Comparison of ENCODE assay signal across 11 cellular contexts in genomic region chr1:27554293-27554692, GRCh38. TPM values are rescaled to one million over a fixed set of nuclear protein-coding genes. Genes with fewer than 3 reads are reported as not detected.
A peak's percentile ranks its signal among the peaks of the same experiment; 100 is the strongest.
DNase-seq lines count a peak whose midpoint lies in the region; ATAC-seq and TF ChIP-seq lines count a peak whose summit lies in the region.
"Had no signal": no experiment of that assay in that cellular context is flagged by ENCODE, and none has a peak within 500 bp of the region (broad histone marks: within the 10 kb centered on the region; RNA-seq: fewer than 3 reads in every experiment).

No MANE protein-coding gene starts in this region.

- H3K9me3 ChIP-seq in mucosa of stomach (ENCODE audit: control insufficient read depth, low read length) (no peaks in the 10 kb centered on the region), thoracic aorta (no peaks in the 10 kb centered on the region)

- no peaks in the 10 kb centered on the region for H3K9me3 Mint-ChIP-seq in activated CD8-positive, alpha-beta T cell treated with anti-CD3 and anti-CD28 coated beads, Interleukin-2, amount 10 ng/mL, durations not matched to agents 7 days and 5 days (ENCODE audit: insufficient read depth)
- no peaks in the 10 kb centered on the region for H3K9me3 Mint-ChIP-seq in activated CD8-positive, alpha-beta T cell treated with anti-CD3 and anti-CD28 coated beads for 36 hours
- no peaks in the 10 kb centered on the region for H3K9me3 Mint-ChIP-seq in activated naive CD8-positive, alpha-beta T cell treated with anti-CD3 and anti-CD28 coated beads, Interleukin-2, amount 10 ng/mL, durations not matched to agents 7 days and 5 days
- H3K9me3 Mint-ChIP-seq in GM23338: no peaks in the 10 kb centered on the region
- H3K9me3 Mint-ChIP-seq: dendritic cell treated with granulocyte-macrophage colony-stimulating factor and Interleukin-4, amounts not matched to agents 40 ng/mL and 50 ng/mL, for 4 days had no signal

- H3K27ac ChIP-seq in thoracic aorta: peak overlapping the region; percentile 78 to 85
- no peak overlapping the region for H3K27ac ChIP-seq in GM23338 (ENCODE audit: low read depth)

- no peaks in the 10 kb centered on the region for H3K27me3 Mint-ChIP-seq in activated CD8-positive, alpha-beta T cell treated with anti-CD3 and anti-CD28 coated beads, Interleukin-2, amount 10 ng/mL, durations not matched to agents 7 days and 5 days (ENCODE audit: low read depth)
- H3K27me3 Mint-ChIP-seq in activated CD8-positive, alpha-beta T cell treated with anti-CD3 and anti-CD28 coated beads for 36 hours: no peaks in the 10 kb centered on the region
- H3K27me3 Mint-ChIP-seq in activated naive CD8-positive, alpha-beta T cell treated with anti-CD3 and anti-CD28 coated beads, Interleukin-2, amount 10 ng/mL, durations not matched to agents 7 days and 5 days: no peaks in the 10 kb centered on the region
- peaks cover 14% of the 10 kb centered on the region for H3K27me3 Mint-ChIP-seq in GM23338 (ENCODE audit: insufficient read depth, low read depth, poor library complexity)
- H3K27me3 Mint-ChIP-seq: dendritic cell treated with granulocyte-macrophage colony-stimulating factor and Interleukin-4, amounts not matched to agents 40 ng/mL and 50 ng/mL, for 4 days had no signal

- H3K4me3 ChIP-seq in mucosa of stomach (ENCODE audit: low read length) (no peak overlapping the region), thoracic aorta (no peak overlapping the region), GM23338 (no peak overlapping the region)

- no peak for DNase-seq in activated CD8-positive, alpha-beta T cell treated with anti-CD3 and anti-CD28 coated beads, Interleukin-2, amount 10 ng/mL, durations not matched to agents 7 days and 5 days
- no peak for DNase-seq in activated CD8-positive, alpha-beta T cell treated with anti-CD3 and anti-CD28 coated beads for 36 hours
- DNase-seq in activated naive CD8-positive, alpha-beta T cell treated with anti-CD3 and anti-CD28 coated beads, Interleukin-2, amount 10 ng/mL, durations not matched to agents 7 days and 5 days: no peak
- DNase-seq in thoracic aorta (ENCODE audit: low spot score) (no peak), GM23338 (ENCODE audit: low spot score) (no peak)
- DNase-seq: ACHN, NCI-H69 had no signal

- H3K9me2 ChIP-seq in GM23338 (ENCODE audit: insufficient read depth): no peaks in the 10 kb centered on the region

- intact Hi-C loops in activated CD8-positive, alpha-beta T cell treated with anti-CD3 and anti-CD28 coated beads for 36 hours (cut with micrococcal nuclease): no loop called here

- H3K4me1 Mint-ChIP-seq in activated CD8-positive, alpha-beta T cell treated with anti-CD3 and anti-CD28 coated beads, Interleukin-2, amount 10 ng/mL, durations not matched to agents 7 days and 5 days (ENCODE audit: low read depth): peaks cover 33% of the 10 kb centered on the region
- peaks cover 21% of the 10 kb centered on the region for H3K4me1 Mint-ChIP-seq in activated CD8-positive, alpha-beta T cell treated with anti-CD3 and anti-CD28 coated beads for 36 hours (ENCODE audit: low read depth)
- peaks cover 26% of the 10 kb centered on the region for H3K4me1 Mint-ChIP-seq in activated naive CD8-positive, alpha-beta T cell treated with anti-CD3 and anti-CD28 coated beads, Interleukin-2, amount 10 ng/mL, durations not matched to agents 7 days and 5 days
- H3K4me1 Mint-ChIP-seq in GM23338: peaks cover 28% of the 10 kb centered on the region

- H3K27ac Mint-ChIP-seq in activated CD8-positive, alpha-beta T cell treated with anti-CD3 and anti-CD28 coated beads, Interleukin-2, amount 10 ng/mL, durations not matched to agents 7 days and 5 days: peak overlapping the region; percentile 81
- H3K27ac Mint-ChIP-seq in activated CD8-positive, alpha-beta T cell treated with anti-CD3 and anti-CD28 coated beads for 36 hours: no peak overlapping the region
- peak overlapping the region; percentile 66 for H3K27ac Mint-ChIP-seq in activated naive CD8-positive, alpha-beta T cell treated with anti-CD3 and anti-CD28 coated beads, Interleukin-2, amount 10 ng/mL, durations not matched to agents 7 days and 5 days
- H3K27ac Mint-ChIP-seq in GM23338: no peak overlapping the region
- H3K27ac Mint-ChIP-seq: dendritic cell treated with granulocyte-macrophage colony-stimulating factor and Interleukin-4, amounts not matched to agents 40 ng/mL and 50 ng/mL, for 4 days had no signal

- H3K36me3 Mint-ChIP-seq in activated CD8-positive, alpha-beta T cell treated with anti-CD3 and anti-CD28 coated beads, Interleukin-2, amount 10 ng/mL, durations not matched to agents 7 days and 5 days (ENCODE audit: low read depth): peaks cover 4% of the 10 kb centered on the region
- H3K36me3 Mint-ChIP-seq in activated CD8-positive, alpha-beta T cell treated with anti-CD3 and anti-CD28 coated beads for 36 hours (ENCODE audit: low read depth): peaks cover 3% of the 10 kb centered on the region
- peaks cover 4% of the 10 kb centered on the region for H3K36me3 Mint-ChIP-seq in activated naive CD8-positive, alpha-beta T cell treated with anti-CD3 and anti-CD28 coated beads, Interleukin-2, amount 10 ng/mL, durations not matched to agents 7 days and 5 days
- peaks cover 5% of the 10 kb centered on the region; the same call in 2 of the 3 replicates for H3K36me3 Mint-ChIP-seq in GM23338 (ENCODE audit: low read depth)

- no peak overlapping the region for H2AFZ ChIP-seq in GM23338

- H3K79me2 ChIP-seq in GM23338 (replicated peaks; ENCODE audit: insufficient read depth): no peaks in the 10 kb centered on the region

- no peak overlapping the region for H3K4me2 ChIP-seq in GM23338

- H3K4me1 ChIP-seq in mucosa of stomach (ENCODE audit: control insufficient read depth, insufficient read depth, low read length) (peaks cover 35% of the 10 kb centered on the region), thoracic aorta (ENCODE audit: control insufficient read depth in 1 of 2, low read depth in 2 of 2) (peaks cover 27 to 53% of the 10 kb centered on the region in 2 donors), GM23338 (ENCODE audit: insufficient read depth) (peaks cover 25% of the 10 kb centered on the region)

- CTCF ChIA-PET in activated CD8-positive, alpha-beta T cell treated with anti-CD3 and anti-CD28 coated beads, Interleukin-2, amount 10 ng/mL, durations not matched to agents 7 days and 5 days (lab: Charles Lee): interaction anchor here (0.6 to 10.3 kb wide), 6 partner anchors 10 to 108 kb away, joined by 3 to 150 read pairs (median 30); partner anchors contain the start of gene AHDC1
- CTCF ChIA-PET in activated CD8-positive, alpha-beta T cell treated with anti-CD3 and anti-CD28 coated beads for 36 hours (lab: Charles Lee): interaction anchor here (0.7 to 10.6 kb wide), 6 partner anchors 16 to 159 kb away, joined by 3 to 178 read pairs (median 14); partner anchors contain the start of gene AHDC1

- H3K9ac ChIP-seq in mucosa of stomach (ENCODE audit: low read length): peak overlapping the region; percentile 28

- no peaks in the 10 kb centered on the region for H4K20me1 ChIP-seq in GM23338 (replicated peaks; ENCODE audit: insufficient read depth)

- no peak for TF ChIP-seq CTCF in activated CD8-positive, alpha-beta T cell treated with anti-CD3 and anti-CD28 coated beads for 36 hours (IDR thresholded peaks at IDR 0.05)
- TF ChIP-seq CTCF in thoracic aorta (IDR thresholded peaks at IDR 0.05): no peak
- no peak for TF ChIP-seq CTCF in GM23338 (conservative IDR thresholded peaks at IDR 0.05; ENCODE audit: low read depth in 2 of 2)

- H3K36me3 ChIP-seq in mucosa of stomach (ENCODE audit: control insufficient read depth, insufficient read depth, low read length) (no peaks in the 10 kb centered on the region), thoracic aorta (peaks cover 39% of the 10 kb centered on the region), GM23338 (ENCODE audit: insufficient read depth) (no peaks in the 10 kb centered on the region)

- peaks cover 24% of the 10 kb centered on the region for H3F3A ChIP-seq in GM23338 (replicated peaks; ENCODE audit: low read depth)

- H3K27me3 ChIP-seq in mucosa of stomach (ENCODE audit: control insufficient read depth, insufficient read depth, low read length) (no peaks in the 10 kb centered on the region), thoracic aorta (replicated peaks; ENCODE audit: insufficient read depth) (no peaks in the 10 kb centered on the region), GM23338 (ENCODE audit: insufficient read depth) (no peaks in the 10 kb centered on the region)

- no peak overlapping the region for H3K4me3 Mint-ChIP-seq in activated CD8-positive, alpha-beta T cell treated with anti-CD3 and anti-CD28 coated beads, Interleukin-2, amount 10 ng/mL, durations not matched to agents 7 days and 5 days
- no peak overlapping the region for H3K4me3 Mint-ChIP-seq in activated CD8-positive, alpha-beta T cell treated with anti-CD3 and anti-CD28 coated beads for 36 hours
- no peak overlapping the region for H3K4me3 Mint-ChIP-seq in activated naive CD8-positive, alpha-beta T cell treated with anti-CD3 and anti-CD28 coated beads, Interleukin-2, amount 10 ng/mL, durations not matched to agents 7 days and 5 days
- H3K4me3 Mint-ChIP-seq in GM23338: no peak overlapping the region
- H3K4me3 Mint-ChIP-seq: dendritic cell treated with granulocyte-macrophage colony-stimulating factor and Interleukin-4, amounts not matched to agents 40 ng/mL and 50 ng/mL, for 4 days had no signal

- POLR2A ChIA-PET in activated CD8-positive, alpha-beta T cell treated with anti-CD3 and anti-CD28 coated beads, Interleukin-2, amount 10 ng/mL, durations not matched to agents 7 days and 5 days (lab: Charles Lee): interaction anchor here (0.7 to 0.9 kb wide), 2 partner anchors 13 to 64 kb away, joined by 3 read pairs; partner anchors contain the start of gene WASF2
- POLR2A ChIA-PET in activated CD8-positive, alpha-beta T cell treated with anti-CD3 and anti-CD28 coated beads for 36 hours (lab: Charles Lee): interaction anchor here (1.4 kb wide), 1 partner anchor 27 kb away, joined by 3 read pairs; no protein-coding TSS in a partner anchor
- POLR2A ChIA-PET in activated naive CD8-positive, alpha-beta T cell treated with anti-CD3 and anti-CD28 coated beads, Interleukin-2, amount 10 ng/mL, durations not matched to agents 7 days and 5 days (lab: Charles Lee): no interaction called here

- ATAC-seq in activated CD8-positive, alpha-beta T cell treated with anti-CD3 and anti-CD28 coated beads, Interleukin-2, amount 10 ng/mL, durations not matched to agents 7 days and 5 days: no peak
- no peak for ATAC-seq in activated CD8-positive, alpha-beta T cell treated with anti-CD3 and anti-CD28 coated beads for 36 hours
- no peak for ATAC-seq in activated naive CD8-positive, alpha-beta T cell treated with anti-CD3 and anti-CD28 coated beads, Interleukin-2, amount 10 ng/mL, durations not matched to agents 7 days and 5 days (ENCODE audit: low read depth)
- ATAC-seq in thoracic aorta (ENCODE audit: insufficient number of reproducible peaks, low FRiP score, low read depth): no peak
- ATAC-seq in GM21737 (IDR thresholded peaks at IDR 0.05; ENCODE audit: unreplicated experiment): no peak
- no peak for ATAC-seq in GM23338
- no peak for ATAC-seq in GM18858 (IDR thresholded peaks at IDR 0.05; ENCODE audit: unreplicated experiment)

RNA-seq across cellular contexts. Expression of gene AHDC1, which starts 49.7 kb away (rescaled TPM):
- total RNA-seq in activated CD8-positive, alpha-beta T cell treated with anti-CD3 and anti-CD28 coated beads, Interleukin-2, amount 10 ng/mL, durations not matched to agents 7 days and 5 days: 10 to 100 TPM; 20.9 to 22.7 TPM
- 10 to 100 TPM; 26.3 to 27.6 TPM for total RNA-seq in activated CD8-positive, alpha-beta T cell treated with anti-CD3 and anti-CD28 coated beads for 36 hours
- total RNA-seq in activated naive CD8-positive, alpha-beta T cell treated with anti-CD3 and anti-CD28 coated beads, Interleukin-2, amount 10 ng/mL, durations not matched to agents 7 days and 5 days: 10 to 100 TPM; 21.6 to 22.2 TPM
- 10 to 100 TPM; 38.3 to 55.4 TPM for total RNA-seq in thoracic aorta
- 19.1 and 22.2 TPM in 2 replicates for total RNA-seq in GM23338 (2014; rRNA removed; shearing (Covaris generic))
- 6.8 and 8.3 TPM in 2 replicates for polyA plus RNA-seq in GM23338 (2016; fragmentation: Nextera tagmentation; extraction: Ambion mirVana)

Comparison
In these comparisons a context has a peak if more than half of its experiments do, and no peak if none do; other contexts are left out.
1. H3K27ac Mint-ChIP-seq: peak in activated CD8-positive, alpha-beta T cell treated with anti-CD3 and anti-CD28 coated beads, Interleukin-2, amount 10 ng/mL, durations not matched to agents 7 days and 5 days (single experiment) and activated naive CD8-positive, alpha-beta T cell treated with anti-CD3 and anti-CD28 coated beads, Interleukin-2, amount 10 ng/mL, durations not matched to agents 7 days and 5 days (single experiment); none in activated CD8-positive, alpha-beta T cell treated with anti-CD3 and anti-CD28 coated beads for 36 hours (single experiment) and GM23338 (single experiment).